2 cellular contexts compared by ENCODE assay signal in genomic region chr10:64368298-64368697, GRCh38.
TF ChIP-seq lines count a peak whose summit lies in the region.

No MANE protein-coding gene starts in this region.

TF ChIP-seq in HepG2, 621 proteins besides CTCF, POLR2A, EP300 and RAD21:
- TF ChIP-seq IRF2 (CRISPR knock-in tag; IDR thresholded peaks at IDR 0.05) (no peak), ZNF674 (CRISPR knock-in tag; IDR thresholded peaks at IDR 0.05; ENCODE audit: low read depth) (no peak), ZNF331 (CRISPR knock-in tag; IDR thresholded peaks at IDR 0.05) (no peak), ZNF121 (CRISPR knock-in tag; IDR thresholded peaks at IDR 0.05) (no peak), SRSF9 (IDR thresholded peaks at IDR 0.05; ENCODE audit: borderline replicate concordance, insufficient read depth, low read depth, low read length, poor library complexity, severe bottlenecking) (no peak), GFI1 (CRISPR knock-in tag; IDR thresholded peaks at IDR 0.05; ENCODE audit: borderline replicate concordance) (no peak), KMT2A (CRISPR knock-in tag; IDR thresholded peaks at IDR 0.05) (no peak), ZNF556 (CRISPR knock-in tag; IDR thresholded peaks at IDR 0.05; ENCODE audit: borderline replicate concordance) (no peak), MXD1 (CRISPR knock-in tag; IDR thresholded peaks at IDR 0.05) (no peak), ZFYVE20 (CRISPR knock-in tag; IDR thresholded peaks at IDR 0.05; ENCODE audit: borderline replicate concordance, low read depth) (no peak), PAWR (CRISPR knock-in tag; IDR thresholded peaks at IDR 0.05; ENCODE audit: borderline replicate concordance) (no peak), MAFF (IDR thresholded peaks at IDR 0.05; ENCODE audit: low read depth, low read length) (no peak), ETV6 (CRISPR knock-in tag; conservative IDR thresholded peaks at IDR 0.05) (no peak), CHD4 (IDR thresholded peaks at IDR 0.05; ENCODE audit: borderline replicate concordance, low read length) (no peak), GMEB1 (CRISPR knock-in tag; IDR thresholded peaks at IDR 0.05; ENCODE audit: borderline replicate concordance) (no peak), ZNF574 (CRISPR knock-in tag; IDR thresholded peaks at IDR 0.05) (no peak)
- TF ChIP-seq, protein P1, sequence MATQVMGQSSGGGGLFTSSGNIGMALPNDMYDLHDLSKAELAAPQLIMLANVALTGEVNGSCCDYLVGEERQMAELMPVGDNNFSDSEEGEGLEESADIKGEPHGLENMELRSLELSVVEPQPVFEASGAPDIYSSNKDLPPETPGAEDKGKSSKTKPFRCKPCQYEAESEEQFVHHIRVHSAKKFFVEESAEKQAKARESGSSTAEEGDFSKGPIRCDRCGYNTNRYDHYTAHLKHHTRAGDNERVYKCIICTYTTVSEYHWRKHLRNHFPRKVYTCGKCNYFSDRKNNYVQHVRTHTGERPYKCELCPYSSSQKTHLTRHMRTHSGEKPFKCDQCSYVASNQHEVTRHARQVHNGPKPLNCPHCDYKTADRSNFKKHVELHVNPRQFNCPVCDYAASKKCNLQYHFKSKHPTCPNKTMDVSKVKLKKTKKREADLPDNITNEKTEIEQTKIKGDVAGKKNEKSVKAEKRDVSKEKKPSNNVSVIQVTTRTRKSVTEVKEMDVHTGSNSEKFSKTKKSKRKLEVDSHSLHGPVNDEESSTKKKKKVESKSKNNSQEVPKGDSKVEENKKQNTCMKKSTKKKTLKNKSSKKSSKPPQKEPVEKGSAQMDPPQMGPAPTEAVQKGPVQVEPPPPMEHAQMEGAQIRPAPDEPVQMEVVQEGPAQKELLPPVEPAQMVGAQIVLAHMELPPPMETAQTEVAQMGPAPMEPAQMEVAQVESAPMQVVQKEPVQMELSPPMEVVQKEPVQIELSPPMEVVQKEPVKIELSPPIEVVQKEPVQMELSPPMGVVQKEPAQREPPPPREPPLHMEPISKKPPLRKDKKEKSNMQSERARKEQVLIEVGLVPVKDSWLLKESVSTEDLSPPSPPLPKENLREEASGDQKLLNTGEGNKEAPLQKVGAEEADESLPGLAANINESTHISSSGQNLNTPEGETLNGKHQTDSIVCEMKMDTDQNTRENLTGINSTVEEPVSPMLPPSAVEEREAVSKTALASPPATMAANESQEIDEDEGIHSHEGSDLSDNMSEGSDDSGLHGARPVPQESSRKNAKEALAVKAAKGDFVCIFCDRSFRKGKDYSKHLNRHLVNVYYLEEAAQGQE (IDR thresholded peaks at IDR 0.05; ENCODE audit: borderline replicate concordance in 1 of 2, low read depth in 1 of 2, low read length in 2 of 2) = no peak
- TF ChIP-seq, protein P2, sequence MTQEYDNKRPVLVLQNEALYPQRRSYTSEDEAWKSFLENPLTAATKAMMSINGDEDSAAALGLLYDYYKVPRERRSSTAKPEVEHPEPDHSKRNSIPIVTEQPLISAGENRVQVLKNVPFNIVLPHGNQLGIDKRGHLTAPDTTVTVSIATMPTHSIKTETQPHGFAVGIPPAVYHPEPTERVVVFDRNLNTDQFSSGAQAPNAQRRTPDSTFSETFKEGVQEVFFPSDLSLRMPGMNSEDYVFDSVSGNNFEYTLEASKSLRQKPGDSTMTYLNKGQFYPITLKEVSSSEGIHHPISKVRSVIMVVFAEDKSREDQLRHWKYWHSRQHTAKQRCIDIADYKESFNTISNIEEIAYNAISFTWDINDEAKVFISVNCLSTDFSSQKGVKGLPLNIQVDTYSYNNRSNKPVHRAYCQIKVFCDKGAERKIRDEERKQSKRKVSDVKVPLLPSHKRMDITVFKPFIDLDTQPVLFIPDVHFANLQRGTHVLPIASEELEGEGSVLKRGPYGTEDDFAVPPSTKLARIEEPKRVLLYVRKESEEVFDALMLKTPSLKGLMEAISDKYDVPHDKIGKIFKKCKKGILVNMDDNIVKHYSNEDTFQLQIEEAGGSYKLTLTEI (CRISPR knock-in tag; conservative IDR thresholded peaks at IDR 0.05) = no peak

TF ChIP-seq in H1, 55 proteins besides CTCF, POLR2A, EP300 and RAD21:
- TF ChIP-seq HDAC6 (IDR thresholded peaks at IDR 0.05; ENCODE audit: low read depth, low read length) (no peak), ZNF274 (IDR thresholded peaks at IDR 0.05; ENCODE audit: borderline replicate concordance, extremely low read depth, low read length) (no peak), SRF (IDR thresholded peaks at IDR 0.05; ENCODE audit: low read depth, low read length) (no peak), EZH2 (IDR thresholded peaks at IDR 0.05; ENCODE audit: low read depth, low read length, severe bottlenecking) (no peak), JUND (IDR thresholded peaks at IDR 0.05; ENCODE audit: low read length) (no peak), HDAC2 (IDR thresholded peaks at IDR 0.05; ENCODE audit: borderline replicate concordance in 1 of 2, low read depth in 2 of 2, low read length in 2 of 2) (no peak), POU5F1 (IDR thresholded peaks at IDR 0.05; ENCODE audit: low read depth, low read length) (no peak), CHD1 (IDR thresholded peaks at IDR 0.05; ENCODE audit: low read depth, low read length) (no peak), CREB1 (IDR thresholded peaks at IDR 0.05) (no peak), KDM1A (IDR thresholded peaks at IDR 0.05; ENCODE audit: borderline replicate concordance, low read length) (no peak), CBX5 (IDR thresholded peaks at IDR 0.05; ENCODE audit: low read depth, low read length) (no peak), GTF2F1 (IDR thresholded peaks at IDR 0.05; ENCODE audit: borderline replicate concordance, low read depth, low read length) (no peak), KDM4A (IDR thresholded peaks at IDR 0.05; ENCODE audit: low read depth, low read length, severe bottlenecking) (no peak), CHD2 (IDR thresholded peaks at IDR 0.05; ENCODE audit: low read length) (no peak), CEBPB (IDR thresholded peaks at IDR 0.05; ENCODE audit: low read depth, low read length) (no peak), CTBP2 (IDR thresholded peaks at IDR 0.05; ENCODE audit: borderline replicate concordance, insufficient read depth, insufficient read length, low read length) (no peak), SP4 (IDR thresholded peaks at IDR 0.05; ENCODE audit: low read length) (no peak), RXRA (IDR thresholded peaks at IDR 0.05; ENCODE audit: insufficient read depth, low read depth, low read length) (no peak), CHD7 (IDR thresholded peaks at IDR 0.05; ENCODE audit: insufficient replicate concordance, low read length) (no peak), SIRT6 (IDR thresholded peaks at IDR 0.05; ENCODE audit: low read length) (no peak)
